Comparison of ENCODE assay signal across 8 cellular contexts in the genomic region with DNA sequence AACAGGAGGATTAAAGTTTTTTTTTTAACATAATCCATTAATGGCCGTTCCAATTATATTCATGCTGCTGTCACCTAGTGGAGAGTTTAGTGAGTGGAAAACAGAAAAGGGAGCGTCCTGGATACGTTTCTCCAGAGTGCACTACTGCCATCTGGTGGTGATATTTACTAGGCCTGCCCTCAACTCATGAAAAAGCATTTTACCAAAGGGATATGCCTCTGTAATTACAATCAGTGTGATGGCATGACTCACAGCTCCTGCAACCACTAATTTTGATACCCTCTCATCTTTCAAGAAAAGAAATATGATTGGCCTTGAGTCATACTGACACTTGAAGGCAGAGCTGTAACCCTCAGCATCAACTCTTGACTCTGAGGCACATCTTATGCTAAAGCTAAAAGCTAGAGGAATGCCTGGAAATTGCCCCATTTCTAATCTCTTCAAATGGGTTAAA. TPM values are rescaled to one million over a fixed set of nuclear protein-coding genes. Genes with fewer than 3 reads are reported as not detected.
DNase-seq lines count a peak whose midpoint lies in the region; ATAC-seq, FAIRE-seq and TF ChIP-seq lines count a peak whose summit lies in the region.

No MANE protein-coding gene starts in this region.

- no peaks in the 10 kb centered on the region for H3K27me3 Mint-ChIP-seq in activated CD4-positive, alpha-beta memory T cell treated with anti-CD3 and anti-CD28 coated beads, Interleukin-2, amount 10 ng/mL, durations not matched to agents 7 days and 5 days

- CTCF ChIA-PET in activated CD4-positive, alpha-beta memory T cell treated with anti-CD3 and anti-CD28 coated beads, Interleukin-2, amount 10 ng/mL, durations not matched to agents 7 days and 5 days (lab: Charles Lee): interaction anchor here (0.8 to 1.1 kb wide), 3 partner anchors 10 to 673 kb away, joined by 3 to 5 read pairs (median 4); a partner anchor contains a TSS
- CTCF ChIA-PET in endothelial cell of umbilical vein (lab: Charles Lee): interaction anchor here (0.6 to 6.0 kb wide), 19 partner anchors 8 to 1553 kb away, joined by 3 to 88 read pairs (median 4); no protein-coding TSS in a partner anchor

- no peak overlapping the region for H2AFZ ChIP-seq in endothelial cell of umbilical vein (ENCODE audit: low read depth, low read length)

- TF ChIP-seq POLR2A in endothelial cell of umbilical vein (IDR thresholded peaks at IDR 0.05; ENCODE audit: low read depth, low read length): no peak

- no peaks in the 10 kb centered on the region for H3K79me2 ChIP-seq in endothelial cell of umbilical vein (ENCODE audit: control insufficient read depth, insufficient read depth, low read length)

- peak; percentile 97 for ATAC-seq in GM21447 (IDR thresholded peaks at IDR 0.05; ENCODE audit: unreplicated experiment)

- no peaks in the 10 kb centered on the region for H3K9me3 Mint-ChIP-seq in activated CD4-positive, alpha-beta memory T cell treated with anti-CD3 and anti-CD28 coated beads, Interleukin-2, amount 10 ng/mL, durations not matched to agents 7 days and 5 days

- H3K4me1 ChIP-seq in endothelial cell of umbilical vein (ENCODE audit: control insufficient read depth, extremely low read depth, insufficient read depth, low read length): no peaks in the 10 kb centered on the region

- intact Hi-C loops in endothelial cell of umbilical vein (cut with micrococcal nuclease): loop anchor here (1.0 to 5.0 kb wide), 9 partner anchors 104 to 1554 kb away; a partner anchor contains a TSS

- no peak overlapping the region for H3K27ac Mint-ChIP-seq in activated CD4-positive, alpha-beta memory T cell treated with anti-CD3 and anti-CD28 coated beads, Interleukin-2, amount 10 ng/mL, durations not matched to agents 7 days and 5 days

- H3K4me1 Mint-ChIP-seq in activated CD4-positive, alpha-beta memory T cell treated with anti-CD3 and anti-CD28 coated beads, Interleukin-2, amount 10 ng/mL, durations not matched to agents 7 days and 5 days: peaks cover 2% of the 10 kb centered on the region

- TF ChIP-seq CTCF in endothelial cell of umbilical vein (IDR thresholded peaks at IDR 0.05; ENCODE audit: extremely low read depth in 1 of 2, insufficient read depth in 1 of 2, low read depth in 1 of 2, low read length in 2 of 2): peak; percentile 86 to 96

- POLR2A ChIA-PET in activated CD4-positive, alpha-beta memory T cell treated with anti-CD3 and anti-CD28 coated beads, Interleukin-2, amount 10 ng/mL, durations not matched to agents 7 days and 5 days (lab: Charles Lee): no interaction called here
- POLR2A ChIA-PET in endothelial cell of umbilical vein (lab: Charles Lee): no interaction called here

- no peak overlapping the region for H3K27ac ChIP-seq in endothelial cell of umbilical vein (ENCODE audit: insufficient read depth, low read depth, low read length)

- DNase-seq in DMS53 treated with DMSO at 0.1 percent for 48 hours (lab: John Stamatoyannopoulos, UW; ENCODE audit: unreplicated experiment): peak; percentile 88
- DNase-seq in HPDE6-E6E7 (ENCODE audit: extremely low spot score): peak; percentile 62
- DNase-seq in NCI-H82 treated with DMSO at 0.1 percent for 48 hours (lab: John Stamatoyannopoulos, UW; ENCODE audit: unreplicated experiment): peak; percentile 68
- DNase-seq in activated CD4-positive, alpha-beta memory T cell treated with anti-CD3 and anti-CD28 coated beads, Interleukin-2, amount 10 ng/mL, durations not matched to agents 7 days and 5 days: peak; percentile 55
- DNase-seq in endothelial cell of umbilical vein (ENCODE audit: low read depth, low spot score): peak; percentile 87
- DNase-seq in mucosa of gallbladder (ENCODE audit: low spot score): peak; percentile 75
- peak; percentile 47 for DNase-seq in stimulated activated naive CD4-positive, alpha-beta T cell treated with Interleukin-2 at 50 U/mL for 16 hours (lab: John Stamatoyannopoulos, UW)

- peaks cover 1 to 5% of the 10 kb centered on the region in 2 experiments for H3K27me3 ChIP-seq in endothelial cell of umbilical vein (ENCODE audit: control insufficient read depth in 2 of 2, insufficient read depth in 2 of 2, low read length in 2 of 2)

- no peaks in the 10 kb centered on the region for H3K9me1 ChIP-seq in endothelial cell of umbilical vein (replicated peaks; ENCODE audit: control insufficient read depth, extremely low read depth, insufficient read depth, low read length)

- H3K4me3 Mint-ChIP-seq in activated CD4-positive, alpha-beta memory T cell treated with anti-CD3 and anti-CD28 coated beads, Interleukin-2, amount 10 ng/mL, durations not matched to agents 7 days and 5 days: no peak overlapping the region

- dilution Hi-C loops in endothelial cell of umbilical vein (cut with MboI; ENCODE audit: extremely low pct_ligation_motif_present, low sequenced_read_pairs): no loop called here

- H3K4me3 ChIP-seq in endothelial cell of umbilical vein (replicated peaks in 1 of 3; ENCODE audit: insufficient read depth in 1 of 3, low read depth in 1 of 3, low read length in 3 of 3): no peak overlapping the region

- BruUV-seq in endothelial cell of umbilical vein (replicated peaks; lab: Mats Ljungman, UMichigan): no TSS peak

- no peaks in the 10 kb centered on the region for H3K9me3 ChIP-seq in endothelial cell of umbilical vein (replicated peaks; ENCODE audit: control insufficient read depth, insufficient read depth, low read length)

- peak; percentile 97 for FAIRE-seq in endothelial cell of umbilical vein (lab: Jason Lieb, UNC)

- no peaks in the 10 kb centered on the region for H3K36me3 ChIP-seq in endothelial cell of umbilical vein (ENCODE audit: control insufficient read depth in 2 of 2, extremely low read depth in 1 of 2, insufficient read depth in 2 of 2, low read length in 2 of 2)

- H3K36me3 Mint-ChIP-seq in activated CD4-positive, alpha-beta memory T cell treated with anti-CD3 and anti-CD28 coated beads, Interleukin-2, amount 10 ng/mL, durations not matched to agents 7 days and 5 days (ENCODE audit: low read depth): no peaks in the 10 kb centered on the region

- H3K4me2 ChIP-seq in endothelial cell of umbilical vein (ENCODE audit: insufficient read depth, low read length): no peak overlapping the region

- H3K9ac ChIP-seq in endothelial cell of umbilical vein (replicated peaks; ENCODE audit: extremely low read depth, insufficient read depth, low read length): no peak overlapping the region

- no peaks in the 10 kb centered on the region for H4K20me1 ChIP-seq in endothelial cell of umbilical vein (replicated peaks; ENCODE audit: control insufficient read depth, extremely low read depth, insufficient read depth, low read length)

TF ChIP-seq in endothelial cell of umbilical vein, 7 proteins besides CTCF, POLR2A, EP300 and RAD21:
- TF ChIP-seq POLR2AphosphoS5 (IDR thresholded peaks at IDR 0.05; ENCODE audit: insufficient read depth, low read depth, low read length) (no peak), EZH2 (IDR thresholded peaks at IDR 0.05; ENCODE audit: borderline replicate concordance, low read depth, low read length, severe bottlenecking) (no peak), JUN (IDR thresholded peaks at IDR 0.05; ENCODE audit: borderline replicate concordance, insufficient read depth, insufficient read length, low read depth) (peak; percentile 8), FOS (IDR thresholded peaks at IDR 0.05; ENCODE audit: borderline replicate concordance, insufficient read depth, low read length) (peak; percentile 62), MYC (IDR thresholded peaks at IDR 0.05; ENCODE audit: low read depth, low read length) (no peak), GATA2 (IDR thresholded peaks at IDR 0.05; ENCODE audit: insufficient read depth, insufficient read length, low read depth, low read length) (no peak)
- TF ChIP-seq, protein P1, sequence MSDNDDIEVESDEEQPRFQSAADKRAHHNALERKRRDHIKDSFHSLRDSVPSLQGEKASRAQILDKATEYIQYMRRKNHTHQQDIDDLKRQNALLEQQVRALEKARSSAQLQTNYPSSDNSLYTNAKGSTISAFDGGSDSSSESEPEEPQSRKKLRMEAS (IDR thresholded peaks at IDR 0.05; ENCODE audit: insufficient read depth, insufficient read length): no peak
TF ChIP-seq in endothelial cell of umbilical vein: peak in this region for 2.

RNA-seq across cellular contexts. Expression of a gene that starts 20.1 kb away (rescaled TPM):
- not detected for total RNA-seq in activated CD4-positive, alpha-beta memory T cell treated with anti-CD3 and anti-CD28 coated beads, Interleukin-2, amount 10 ng/mL, durations not matched to agents 7 days and 5 days
- not detected in 2 replicates for total RNA-seq in endothelial cell of umbilical vein
- not detected in 2 replicates for polyA plus RNA-seq in endothelial cell of umbilical vein
- not detected in 2 replicates for polyA plus RNA-seq in endothelial cell of umbilical vein (2011; cell fraction: cytosol; rRNA removed)
- polyA plus RNA-seq in endothelial cell of umbilical vein (2011; cell fraction: nucleus; rRNA removed): not detected in 2 replicates
- polyA plus RNA-seq in endothelial cell of umbilical vein (2012): not detected in 2 replicates
- polyA minus RNA-seq in endothelial cell of umbilical vein: not detected in 2 replicates
- polyA minus RNA-seq in endothelial cell of umbilical vein (2011; cell fraction: cytosol; rRNA and poly(A)+ RNA removed): not detected
- polyA minus RNA-seq in endothelial cell of umbilical vein (2011; cell fraction: nucleus; rRNA and poly(A)+ RNA removed): not detected in 2 replicates
- total RNA-seq in mucosa of gallbladder: not detected
